Comparison of ENCODE assay signal across 22 cellular contexts in the genomic region with DNA sequence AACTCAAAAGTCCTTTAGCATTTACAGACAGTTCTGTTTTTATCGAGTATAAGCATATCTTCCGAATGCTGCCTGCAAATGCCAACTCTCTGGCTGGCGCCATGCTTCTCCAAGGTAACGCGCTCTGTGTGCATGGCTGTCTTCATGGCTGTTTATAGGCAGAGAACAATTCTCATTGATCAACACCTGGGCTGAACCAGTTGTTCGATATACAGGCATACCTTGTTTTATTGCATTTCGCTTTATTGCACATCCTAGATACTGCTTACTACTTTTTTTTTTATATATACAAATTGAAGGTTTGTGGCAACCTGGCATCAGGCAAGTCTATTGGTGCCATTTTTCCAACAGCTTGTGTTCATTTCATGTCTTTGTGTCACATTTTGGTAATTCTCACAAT. TPM values are rescaled to one million over a fixed set of nuclear protein-coding genes. Genes with fewer than 3 reads are reported as not detected.
DNase-seq lines count a peak whose midpoint lies in the region; ATAC-seq and TF ChIP-seq lines count a peak whose summit lies in the region.
"Had no signal": no experiment of that assay in that cellular context is flagged by ENCODE, and none has a peak within 500 bp of the region (broad histone marks: within the 10 kb centered on the region; RNA-seq: fewer than 3 reads in every experiment).

No MANE protein-coding gene starts in this region.

- DNase-seq in right lobe of liver (no peak), transverse colon (peak; percentile 30), NCI-H2081 (lab: John Stamatoyannopoulos, UW) (no peak), HPDE6-E6E7 (ENCODE audit: extremely low spot score) (no peak)
- DNase-seq: 8988T; ACHN; AML-193; BE2C; CD4-positive, alpha-beta T cell; CD8-positive, alpha-beta memory T cell; DMS 273 treated with DMSO at 0.1 percent for 48 hours; DMS79; EL; GDM1; GOT3; HFFc6 had no signal

- H3K9me3 ChIP-seq in right lobe of liver, result no peaks in the 10 kb centered on the region
- no peaks in the 10 kb centered on the region for H3K9me3 ChIP-seq in transverse colon
- H3K9me3 ChIP-seq: A549, BE2C, HAP-1 had no signal

- H3K4me3 ChIP-seq in right lobe of liver (no peak overlapping the region), transverse colon (no peak overlapping the region)
- H3K4me3 ChIP-seq: A549; BLaER1 treated with 17β-estradiol and CSF1 and Interleukin-3, amounts not matched to agents 10 nM and 100 nM; GM12878; HAP-1 had no signal

- H3K4me1 ChIP-seq in right lobe of liver (peaks cover 0 to 43% (median 14%) of the 10 kb centered on the region in 4 donors), transverse colon (peaks cover 0 to 38% (median 30%) of the 10 kb centered on the region in 4 donors)
- H3K4me1 ChIP-seq: BE2C, HAP-1 had no signal

- ATAC-seq in right lobe of liver, result no peak
- ATAC-seq in GM19328 (IDR thresholded peaks at IDR 0.05; ENCODE audit: unreplicated experiment), result no peak
- ATAC-seq: A549, GM12878 had no signal

- H3K27me3 ChIP-seq in right lobe of liver (no peaks in the 10 kb centered on the region), transverse colon (no peaks in the 10 kb centered on the region)
- H3K27me3 ChIP-seq: BE2C; BLaER1 treated with 17β-estradiol and CSF1 and Interleukin-3, amounts not matched to agents 10 nM and 100 nM had no signal

- TF ChIP-seq CTCF in VCaP (conservative IDR thresholded peaks at IDR 0.05) (no peak), right lobe of liver (IDR thresholded peaks at IDR 0.05) (no peak), transverse colon (IDR thresholded peaks at IDR 0.05) (no peak)

- in situ Hi-C loops in transverse colon (cut with MboI; ENCODE audit: low pct_ligation_motif_present in 1 of 4, low pct_unique_long_range_greater_than_20kb in 1 of 4, low sequenced_read_pairs in 3 of 4), result loop anchor here in 1 of 4 donors (25.0 kb wide), 1 partner anchor 306 kb away; no protein-coding TSS in a partner anchor

- no peak for TF ChIP-seq POLR2A in right lobe of liver (IDR thresholded peaks at IDR 0.05)
- no peak for TF ChIP-seq POLR2A in transverse colon (IDR thresholded peaks at IDR 0.05)

- intact Hi-C loops in right lobe of liver (cut with DNase I), result no loop called here
- intact Hi-C loops in transverse colon (cut with DNase I; ENCODE audit: low total_unique reads), result no loop called here

- 96% methylated on average over 4 of the region's 7 CpGs for whole genome bisulfite sequencing in right lobe of liver (ENCODE audit: insufficient coverage, low coverage, low lambda C conversion rate, missing lambda C conversion rate)
- 56 to 67% methylated on average over 4 to 7 of the region's 7 CpGs for WGBS in transverse colon (ENCODE audit: low coverage in 1 of 2), 2 donors

- no peak for TF ChIP-seq EP300 in transverse colon (IDR thresholded peaks at IDR 0.05; ENCODE audit: low read depth)

- H3K27ac ChIP-seq in VCaP (peak overlapping the region; percentile 94), right lobe of liver (peak overlapping the region in 2 of 3 donors; percentile 58 to 92), transverse colon (peak overlapping the region; percentile 72 to 80 (median 76))
- H3K27ac ChIP-seq: BLaER1 treated with 17β-estradiol and CSF1 and Interleukin-3, amounts not matched to agents 10 nM and 100 nM had no signal

- no peaks in the 10 kb centered on the region for H3K36me3 ChIP-seq in right lobe of liver
- H3K36me3 ChIP-seq in transverse colon, result no peaks in the 10 kb centered on the region
- H3K36me3 ChIP-seq: BE2C; BLaER1 treated with 17β-estradiol and CSF1 and Interleukin-3, amounts not matched to agents 10 nM and 100 nM; HAP-1 had no signal

RNA-seq across cellular contexts. Expression of a gene that starts 27.9 kb away (rescaled TPM):
- total RNA-seq in right lobe of liver (10 to 100 TPM; 17.1 to 24.0 (median 18.7) TPM), transverse colon (10 to 100 TPM; 60.8 to 83.0 (median 69.6) TPM)
